In the genomic region with DNA sequence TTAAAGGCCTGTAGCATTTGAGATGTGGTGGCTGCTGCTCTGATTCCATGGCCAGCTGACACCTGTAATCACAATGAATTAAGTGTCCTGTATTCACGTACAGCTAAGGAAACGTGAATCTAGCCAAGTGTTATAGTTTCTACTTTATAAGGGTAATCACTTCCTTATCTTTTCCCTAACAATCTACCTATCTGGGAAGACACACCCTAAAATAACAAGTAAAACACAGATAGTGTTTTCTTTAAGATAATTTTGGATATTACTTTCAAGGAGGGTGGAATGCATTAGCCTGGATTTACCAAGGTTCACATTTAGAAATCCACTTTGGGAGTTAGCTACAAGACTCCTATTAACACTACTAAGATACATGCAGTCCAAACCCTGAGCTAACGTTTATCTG, we compare ENCODE assay signal across 30 cellular contexts.
"Had no signal": no experiment of that assay in that cellular context is flagged by ENCODE, and none has a peak within 500 bp of the region (broad histone marks: within the 10 kb centered on the region; RNA-seq: fewer than 3 reads in every experiment).

No MANE protein-coding gene starts in this region.

- H3K27me3 Mint-ChIP-seq: activated naive CD4-positive, alpha-beta T cell treated with anti-CD3 and anti-CD28 coated beads, Interleukin-2, amount 10 ng/mL, durations not matched to agents 7 days and 5 days; progenitor cell of endocrine pancreas; stimulated activated naive CD8-positive, alpha-beta T cell treated with anti-CD3 and anti-CD28 coated beads, Interleukin-15, amount 100 ng/mL, for 72 hours had no signal

- DNase-seq: activated CD4-positive, alpha-beta T cell treated with anti-CD3 and anti-CD28 coated beads for 48 hours; activated CD4-positive, alpha-beta T cell treated with anti-CD3 and anti-CD28 coated beads, Interleukin-2, amount 50 U/mL, for 48 hours; activated CD8-positive, alpha-beta memory T cell treated with anti-CD3 and anti-CD28 coated beads, Interleukin-2, amount 50 U/mL, for 4 hours; activated effector memory CD4-positive, alpha-beta T cell treated with anti-CD3 and anti-CD28 coated beads, Interleukin-2, amount 50 U/mL, for 16 hours; activated naive CD4-positive, alpha-beta T cell treated with anti-CD3 and anti-CD28 coated beads, Interleukin-2, amount 10 ng/mL, durations not matched to agents 7 days and 5 days; activated naive CD8-positive, alpha-beta T cell treated with anti-CD3 and anti-CD28 coated beads, Interleukin-2, amount 10 ng/mL, durations not matched to agents 7 days and 5 days; activated T-cell treated with anti-CD3 and anti-CD28 coated beads, Interleukin-2, amount 50 U/mL, for 1 hour; amniotic stem cell; caudate nucleus; endodermal cell; heart right ventricle; kidney glomerular epithelial cell; left lung; lower lobe of right lung; mesendoderm; mucosa of descending colon; ovary; right lobe of liver; stimulated activated CD4-positive, alpha-beta T cell treated with anti-CD3 and anti-CD28 coated beads, Interleukin-4, amount 100 ng/mL, for 4 hours; stimulated activated CD8-positive, alpha-beta memory T cell treated with anti-CD3 and anti-CD28 coated beads, Interleukin-4, amount 100 ng/mL, for 48 hours; stimulated activated naive CD8-positive, alpha-beta T cell treated with anti-CD3 and anti-CD28 coated beads, Interleukin-15, amount 100 ng/mL, for 72 hours; WERI-Rb-1 had no signal

- H3K36me3 Mint-ChIP-seq: activated naive CD4-positive, alpha-beta T cell treated with anti-CD3 and anti-CD28 coated beads, Interleukin-2, amount 10 ng/mL, durations not matched to agents 7 days and 5 days; activated naive CD8-positive, alpha-beta T cell treated with anti-CD3 and anti-CD28 coated beads, Interleukin-2, amount 10 ng/mL, durations not matched to agents 7 days and 5 days; natural killer cell treated with Interleukin-12 subunit alpha and Interleukin-12 subunit beta and Interleukin-15 and Interleukin-18, amount 100 ng/mL, for 72 hours; stimulated activated memory B cell treated with anti-CD40 and anti-IgM and Interleukin-4, amounts not matched to agents 10 μg/mL and 1 μg/mL and 100 μg/mL, for 72 hours had no signal

- H3K9me3 Mint-ChIP-seq: activated naive CD4-positive, alpha-beta T cell treated with anti-CD3 and anti-CD28 coated beads, Interleukin-2, amount 10 ng/mL, durations not matched to agents 7 days and 5 days; activated naive CD8-positive, alpha-beta T cell treated with anti-CD3 and anti-CD28 coated beads, Interleukin-2, amount 10 ng/mL, durations not matched to agents 7 days and 5 days; activated T-helper 1 cell treated with anti-CD3 and anti-CD28 coated beads, Interleukin-12 subunit alpha, Interleukin-12 subunit beta, Interleukin-2, Interleukin-4 antibody, amounts not matched to agents 30 ng/mL and 10 ng/mL and 1 ng/mL, durations not matched to agents 14 hours and 24 hours and 36 hours; endodermal cell; natural killer cell treated with Interleukin-12 subunit alpha and Interleukin-12 subunit beta and Interleukin-15 and Interleukin-18, amount 100 ng/mL, for 72 hours; stimulated activated memory B cell treated with anti-CD40 and anti-IgM and Interleukin-4, amounts not matched to agents 10 μg/mL and 1 μg/mL and 100 μg/mL, for 72 hours; stimulated activated naive CD8-positive, alpha-beta T cell treated with anti-CD3 and anti-CD28 coated beads, Interleukin-15, amount 100 ng/mL, for 72 hours; T-helper 2 cell treated with Interferon-gamma antibody and Interleukin-4, amounts not matched to agents 5 μg/mL and 100 μg/mL, for 36 hours had no signal

- H3K36me3 ChIP-seq: heart right ventricle, left lung, lower lobe of right lung, ovary, right lobe of liver had no signal

- H3K4me1 ChIP-seq: foreskin keratinocyte, left lung, lower lobe of right lung, right lobe of liver had no signal

- H3K4me3 ChIP-seq: heart right ventricle, left lung, lower lobe of right lung, mucosa of descending colon, ovary, right lobe of liver, skin epidermis had no signal

- H3K27ac Mint-ChIP-seq: activated naive CD4-positive, alpha-beta T cell treated with anti-CD3 and anti-CD28 coated beads, Interleukin-2, amount 10 ng/mL, durations not matched to agents 7 days and 5 days; activated naive CD8-positive, alpha-beta T cell treated with anti-CD3 and anti-CD28 coated beads, Interleukin-2, amount 10 ng/mL, durations not matched to agents 7 days and 5 days; activated T-helper 1 cell treated with anti-CD3 and anti-CD28 coated beads, Interleukin-12 subunit alpha, Interleukin-12 subunit beta, Interleukin-2, Interleukin-4 antibody, amounts not matched to agents 30 ng/mL and 10 ng/mL and 1 ng/mL, durations not matched to agents 14 hours and 24 hours and 36 hours; endodermal cell; natural killer cell treated with Interleukin-12 subunit alpha and Interleukin-12 subunit beta and Interleukin-15 and Interleukin-18, amount 100 ng/mL, for 72 hours; stimulated activated memory B cell treated with anti-CD40 and anti-IgM and Interleukin-4, amounts not matched to agents 10 μg/mL and 1 μg/mL and 100 μg/mL, for 72 hours had no signal

- H3K27ac ChIP-seq: foreskin keratinocyte, heart right ventricle, left lung, lower lobe of right lung, ovary, right lobe of liver, skin epidermis, WERI-Rb-1 had no signal

- H3K9me3 ChIP-seq: heart right ventricle, left lung, lower lobe of right lung, mucosa of descending colon, ovary, right lobe of liver had no signal

- ATAC-seq: activated CD4-positive, CD25-positive, alpha-beta regulatory T cell treated with anti-CD3 and anti-CD28 coated beads, Interleukin-2, amount 50 U/mL, for 24 hours; left lung; lower lobe of right lung; natural killer cell treated with Interleukin-12 subunit alpha and Interleukin-12 subunit beta and Interleukin-15 and Interleukin-18, amount 100 ng/mL, for 72 hours; right lobe of liver; stimulated activated memory B cell treated with anti-CD40 and anti-IgM and Interleukin-4, amounts not matched to agents 10 μg/mL and 1 μg/mL and 100 μg/mL, for 72 hours; stimulated activated naive CD8-positive, alpha-beta T cell treated with anti-CD3 and anti-CD28 coated beads, Interleukin-15, amount 100 ng/mL, for 72 hours had no signal

- H3K27me3 ChIP-seq: left lung, ovary, right lobe of liver had no signal

- H3K4me3 Mint-ChIP-seq: activated naive CD4-positive, alpha-beta T cell treated with anti-CD3 and anti-CD28 coated beads, Interleukin-2, amount 10 ng/mL, durations not matched to agents 7 days and 5 days; activated naive CD8-positive, alpha-beta T cell treated with anti-CD3 and anti-CD28 coated beads, Interleukin-2, amount 10 ng/mL, durations not matched to agents 7 days and 5 days; activated T-helper 1 cell treated with anti-CD3 and anti-CD28 coated beads, Interleukin-12 subunit alpha, Interleukin-12 subunit beta, Interleukin-2, Interleukin-4 antibody, amounts not matched to agents 30 ng/mL and 10 ng/mL and 1 ng/mL, durations not matched to agents 14 hours and 24 hours and 36 hours; endodermal cell; natural killer cell treated with Interleukin-12 subunit alpha and Interleukin-12 subunit beta and Interleukin-15 and Interleukin-18, amount 100 ng/mL, for 72 hours; stimulated activated memory B cell treated with anti-CD40 and anti-IgM and Interleukin-4, amounts not matched to agents 10 μg/mL and 1 μg/mL and 100 μg/mL, for 72 hours had no signal

- H3K4me1 Mint-ChIP-seq: activated naive CD4-positive, alpha-beta T cell treated with anti-CD3 and anti-CD28 coated beads, Interleukin-2, amount 10 ng/mL, durations not matched to agents 7 days and 5 days; activated naive CD8-positive, alpha-beta T cell treated with anti-CD3 and anti-CD28 coated beads, Interleukin-2, amount 10 ng/mL, durations not matched to agents 7 days and 5 days; stimulated activated memory B cell treated with anti-CD40 and anti-IgM and Interleukin-4, amounts not matched to agents 10 μg/mL and 1 μg/mL and 100 μg/mL, for 72 hours had no signal
